8 cellular contexts compared by ENCODE assay signal in the genomic region with DNA sequence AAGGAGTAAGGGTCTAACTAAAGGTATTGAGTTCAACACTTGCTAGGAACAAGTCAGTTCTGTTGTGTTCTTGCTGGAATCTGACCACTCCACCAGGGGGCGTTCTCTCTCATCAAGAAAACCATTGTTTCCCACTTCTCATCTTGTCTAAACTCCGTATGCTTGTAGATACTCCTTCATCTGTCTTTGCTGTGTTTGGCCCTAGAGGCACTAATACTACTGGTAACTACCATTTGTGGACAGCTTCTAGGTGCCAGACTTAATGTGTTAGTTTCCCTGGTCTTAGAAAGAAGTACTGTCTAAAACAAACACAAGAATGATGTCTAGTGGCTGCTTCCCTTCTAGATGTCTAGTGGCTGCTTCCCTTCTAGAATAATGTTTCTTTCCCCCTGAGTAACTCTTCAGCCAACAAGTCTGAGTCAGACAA. TPM values are rescaled to one million over a fixed set of nuclear protein-coding genes. Genes with fewer than 3 reads are reported as not detected.
DNase-seq lines count a peak whose midpoint lies in the region; ATAC-seq and TF ChIP-seq lines count a peak whose summit lies in the region.

No MANE protein-coding gene starts in this region.

- H3K27ac ChIP-seq in esophagus muscularis mucosa (replicated peaks in 1 of 4): peak overlapping the region; percentile 32 to 41 (median 36)

- peak; percentile 81 for DNase-seq in DMS53 (lab: John Stamatoyannopoulos, UW)
- peak; percentile 81 for DNase-seq in Jurkat, Clone E6-1 (ENCODE audit: low read depth, low spot score)
- peak; percentile 78 for DNase-seq in OCI-M1 (lab: John Stamatoyannopoulos, UW)
- peak; percentile 46 for DNase-seq in activated T-cell treated with anti-CD3 and anti-CD28 coated beads for 48 hours (ENCODE audit: low read depth)
- DNase-seq in esophagus muscularis mucosa (ENCODE audit: extremely low spot score): no peak
- peak; percentile 56 for DNase-seq in natural killer cell
- DNase-seq in stimulated activated effector memory CD8-positive, alpha-beta T cell treated with anti-CD3 and anti-CD28 coated beads, Interleukin-12 subunit alpha, Interleukin-12 subunit beta, amount 100 ng/mL, for 72 hours (ENCODE audit: low spot score in 2 of 2): peak; percentile 61 to 79

- H3K27me3 Mint-ChIP-seq in natural killer cell (ENCODE audit: low read depth in 2 of 2): no peaks in the 10 kb centered on the region

- no peak for TF ChIP-seq EP300 in esophagus muscularis mucosa (IDR thresholded peaks at IDR 0.05)

- no peak for TF ChIP-seq POLR2A in esophagus muscularis mucosa (IDR thresholded peaks at IDR 0.05; ENCODE audit: low read depth)

- H3K4me3 ChIP-seq in Jurkat, Clone E6-1 (ENCODE audit: low read length): no peak overlapping the region
- no peak overlapping the region for H3K4me3 ChIP-seq in esophagus muscularis mucosa

- peak; percentile 73 to 75 (median 74) for ATAC-seq in natural killer cell
- peak; percentile 71 for ATAC-seq in stimulated activated effector memory CD8-positive, alpha-beta T cell treated with anti-CD3 and anti-CD28 coated beads, Interleukin-12 subunit alpha, Interleukin-12 subunit beta, amount 100 ng/mL, for 72 hours
- no peak for ATAC-seq in GM18519 (IDR thresholded peaks at IDR 0.05; ENCODE audit: low FRiP score, unreplicated experiment)

- 9% methylated on average over 2 of the region's 2 CpGs for WGBS in esophagus muscularis mucosa

- peaks cover 3 to 6% of the 10 kb centered on the region in 2 donors for H3K9me3 Mint-ChIP-seq in natural killer cell
- peaks cover 9% of the 10 kb centered on the region for H3K9me3 Mint-ChIP-seq in stimulated activated effector memory CD8-positive, alpha-beta T cell treated with anti-CD3 and anti-CD28 coated beads, Interleukin-12 subunit alpha, Interleukin-12 subunit beta, amount 100 ng/mL, for 72 hours

- H3K27me3 ChIP-seq in esophagus muscularis mucosa: no peaks in the 10 kb centered on the region

- no peak overlapping the region for H3K4me3 Mint-ChIP-seq in natural killer cell
- H3K4me3 Mint-ChIP-seq in stimulated activated effector memory CD8-positive, alpha-beta T cell treated with anti-CD3 and anti-CD28 coated beads, Interleukin-12 subunit alpha, Interleukin-12 subunit beta, amount 100 ng/mL, for 72 hours: no peak overlapping the region

- peaks cover 8% of the 10 kb centered on the region for H3K36me3 Mint-ChIP-seq in natural killer cell
- no peaks in the 10 kb centered on the region for H3K36me3 Mint-ChIP-seq in stimulated activated effector memory CD8-positive, alpha-beta T cell treated with anti-CD3 and anti-CD28 coated beads, Interleukin-12 subunit alpha, Interleukin-12 subunit beta, amount 100 ng/mL, for 72 hours

- H3K36me3 ChIP-seq in esophagus muscularis mucosa: peaks cover 0 to 17% (median 10%) of the 10 kb centered on the region in 4 donors

- H3K27ac Mint-ChIP-seq in natural killer cell: no peak overlapping the region
- H3K27ac Mint-ChIP-seq in stimulated activated effector memory CD8-positive, alpha-beta T cell treated with anti-CD3 and anti-CD28 coated beads, Interleukin-12 subunit alpha, Interleukin-12 subunit beta, amount 100 ng/mL, for 72 hours: no peak overlapping the region

- peaks cover 3 to 14% (median 12%) of the 10 kb centered on the region in 4 donors for H3K4me1 ChIP-seq in esophagus muscularis mucosa

- intact Hi-C loops in esophagus muscularis mucosa (cut with DNase I) (loop anchor here (1.0 kb wide), 1 partner anchor 148 kb away; no protein-coding TSS in a partner anchor), natural killer cell (cut with micrococcal nuclease) (loop anchor here (1.0 kb wide), 1 partner anchor 148 kb away; no protein-coding TSS in a partner anchor)

- peaks cover 0 to 14% (median 4%) of the 10 kb centered on the region in 4 donors for H3K9me3 ChIP-seq in esophagus muscularis mucosa

- TF ChIP-seq CTCF in esophagus muscularis mucosa (IDR thresholded peaks at IDR 0.05): peak; percentile 84 to 93 (median 85)
- TF ChIP-seq CTCF in natural killer cell (IDR thresholded peaks at IDR 0.05): peak; percentile 90

- peaks cover 5 to 7% of the 10 kb centered on the region in 2 donors for H3K4me1 Mint-ChIP-seq in natural killer cell
- peaks cover 7% of the 10 kb centered on the region for H3K4me1 Mint-ChIP-seq in stimulated activated effector memory CD8-positive, alpha-beta T cell treated with anti-CD3 and anti-CD28 coated beads, Interleukin-12 subunit alpha, Interleukin-12 subunit beta, amount 100 ng/mL, for 72 hours

RNA-seq across cellular contexts. Expression of gene PTPDC1, which starts 18.7 kb away (rescaled TPM):
- polyA plus RNA-seq in Jurkat, Clone E6-1 (2012; ENCODE audit: insufficient read depth, insufficient read length): 11.0 TPM
- 10 to 100 TPM; 15.4 to 21.6 (median 17.8) TPM for total RNA-seq in esophagus muscularis mucosa
- total RNA-seq in natural killer cell: 1 to 10 TPM; 2.8 to 3.9 (median 3.4) TPM
